Comparison of ENCODE assay signal across 19 cellular contexts in genomic region chr21:45146301-45146700, GRCh38.
DNase-seq lines count a peak whose midpoint lies in the region; ATAC-seq and TF ChIP-seq lines count a peak whose summit lies in the region.
"Had no signal": no experiment of that assay in that cellular context is flagged by ENCODE, and none has a peak within 500 bp of the region (broad histone marks: within the 10 kb centered on the region; RNA-seq: fewer than 3 reads in every experiment).

No MANE protein-coding gene starts in this region.

- no peak for TF ChIP-seq CTCF in right atrium auricular region (IDR thresholded peaks at IDR 0.05)
- TF ChIP-seq CTCF in omental fat pad (IDR thresholded peaks at IDR 0.05), result no peak

- ATAC-seq in Right ventricle myocardium superior (ENCODE audit: poor library complexity), result peak; percentile 41
- no peak for ATAC-seq in Right ventricle myocardium inferior
- no peak for ATAC-seq in omental fat pad (ENCODE audit: low FRiP score)
- ATAC-seq in HG03520 (IDR thresholded peaks at IDR 0.05; ENCODE audit: unreplicated experiment), result no peak
- ATAC-seq: CD8-positive, alpha-beta T cell had no signal

- intact Hi-C loops in Right ventricle myocardium superior (cut with DNase I), result no loop called here
- intact Hi-C loops in Right ventricle myocardium inferior (cut with DNase I), result no loop called here

- H3K27ac ChIP-seq in right atrium auricular region, result no peak overlapping the region
- H3K27ac ChIP-seq: Peyer's patch had no signal

- no peaks in the 10 kb centered on the region for H3K27me3 ChIP-seq in right atrium auricular region
- H3K27me3 ChIP-seq: Peyer's patch had no signal

- DNase-seq in Right ventricle myocardium superior (no peak), Right ventricle myocardium inferior (ENCODE audit: missing footprints) (no peak), right atrium auricular region (ENCODE audit: low spot score) (peak; percentile 2), omental fat pad (ENCODE audit: low spot score) (peak; percentile 18), ureter (ENCODE audit: low spot score) (peak; percentile 8), NCI-H2029 (lab: John Stamatoyannopoulos, UW) (no peak), DMS53 (lab: John Stamatoyannopoulos, UW) (no peak)
- DNase-seq: 8988T, C1 segment of cervical spinal cord, Calu3, DMS153, Kasumi-1, NCI-H1694, NCI-H2081 treated with DMSO at 0.1 percent for 48 hours, NCI-H446, NCI-H526, Peyer's patch had no signal

- no peaks in the 10 kb centered on the region for H3K9me3 ChIP-seq in right atrium auricular region
- H3K9me3 ChIP-seq: Peyer's patch had no signal

- no peak overlapping the region for H3K4me3 ChIP-seq in right atrium auricular region
- H3K4me3 ChIP-seq: Peyer's patch had no signal

- H3K4me1 ChIP-seq in right atrium auricular region, result peaks cover 0 to 5% of the 10 kb centered on the region in 2 donors

- peaks cover 15% of the 10 kb centered on the region for H3K36me3 ChIP-seq in right atrium auricular region
- H3K36me3 ChIP-seq: Peyer's patch had no signal

Comparison
In these comparisons a context has a peak if more than half of its experiments do, and no peak if none do; other contexts are left out.
1. DNase-seq: peak in right atrium auricular region (single experiment), omental fat pad (single experiment) and ureter (single experiment); none in Right ventricle myocardium superior (single experiment), Right ventricle myocardium inferior (single experiment), NCI-H2029 (single experiment) and DMS53 (single experiment).